Comparison of ENCODE assay signal across 8 cellular contexts in genomic region chr17:78780852-78781338, GRCh38. TPM values are rescaled to one million over a fixed set of nuclear protein-coding genes. Genes with fewer than 3 reads are reported as not detected.
DNase-seq lines count a peak whose midpoint lies in the region; ATAC-seq and TF ChIP-seq lines count a peak whose summit lies in the region.

No MANE protein-coding gene starts in this region.

- H3K27ac ChIP-seq in suprapubic skin, result peak overlapping the region; percentile 99

- DNase-seq in LNCaP clone FGC (ENCODE audit: low read depth) (peak; percentile 70), kidney epithelial cell (ENCODE audit: low read depth) (no peak), suprapubic skin (ENCODE audit: low spot score in 2 of 2) (no peak), superior temporal gyrus (ENCODE audit: extremely low spot score) (no peak), NCI-H69 (lab: John Stamatoyannopoulos, UW) (no peak)
- no peak for DNase-seq in activated naive CD4-positive, alpha-beta T cell treated with anti-CD3 and anti-CD28 coated beads, Interleukin-2, amount 50 U/mL, for 72 hours (ENCODE audit: low spot score in 2 of 2)

- no peak for TF ChIP-seq POLR2A in suprapubic skin (IDR thresholded peaks at IDR 0.05)

- TF ChIP-seq CTCF in LNCaP clone FGC (IDR thresholded peaks at IDR 0.05; ENCODE audit: control insufficient read depth, extremely low read depth, insufficient read depth) (no peak), kidney epithelial cell (IDR thresholded peaks at IDR 0.05; ENCODE audit: insufficient read depth, low read length, poor library complexity, severe bottlenecking) (no peak), suprapubic skin (IDR thresholded peaks at IDR 0.05) (no peak)

- peaks cover 47% of the 10 kb centered on the region for H3K4me1 ChIP-seq in suprapubic skin

- TF ChIP-seq EP300 in suprapubic skin (IDR thresholded peaks at IDR 0.05), result no peak

- H3K4me3 ChIP-seq in LNCaP clone FGC (ENCODE audit: low read depth, low read length) (peak overlapping the region; percentile 73), kidney epithelial cell (ENCODE audit: low read depth, low read length) (peak overlapping the region; percentile 71), suprapubic skin (peak overlapping the region; percentile 100)

- H3K9me3 ChIP-seq in suprapubic skin, result no peaks in the 10 kb centered on the region

- peak in 1 of 2 donors; percentile 24 for ATAC-seq in activated naive CD4-positive, alpha-beta T cell treated with anti-CD3 and anti-CD28 coated beads, Interleukin-2, amount 50 U/mL, for 72 hours
- ATAC-seq in GM18502 (IDR thresholded peaks at IDR 0.05; ENCODE audit: poor library complexity, unreplicated experiment) (no peak), HG03045 (IDR thresholded peaks at IDR 0.05; ENCODE audit: unreplicated experiment) (no peak)

- peak overlapping the region; percentile 94 to 99 for H3K27ac Mint-ChIP-seq in activated naive CD4-positive, alpha-beta T cell treated with anti-CD3 and anti-CD28 coated beads, Interleukin-2, amount 50 U/mL, for 72 hours

- WGBS in suprapubic skin, result 20% methylated on average over 17 of the region's 17 CpGs

- H3K9me3 Mint-ChIP-seq in activated naive CD4-positive, alpha-beta T cell treated with anti-CD3 and anti-CD28 coated beads, Interleukin-2, amount 50 U/mL, for 72 hours, result no peaks in the 10 kb centered on the region

- H3K36me3 ChIP-seq in kidney epithelial cell (ENCODE audit: control insufficient read depth, insufficient read depth, low read length), result no peaks in the 10 kb centered on the region
- H3K36me3 ChIP-seq in suprapubic skin, result no peaks in the 10 kb centered on the region

- H3K36me3 Mint-ChIP-seq in activated naive CD4-positive, alpha-beta T cell treated with anti-CD3 and anti-CD28 coated beads, Interleukin-2, amount 50 U/mL, for 72 hours, result peaks cover 9 to 16% of the 10 kb centered on the region in 2 donors

- no peaks in the 10 kb centered on the region for H3K27me3 ChIP-seq in kidney epithelial cell (ENCODE audit: control insufficient read depth, insufficient read depth, low read length)
- no peaks in the 10 kb centered on the region for H3K27me3 ChIP-seq in suprapubic skin

RNA-seq across cellular contexts. Expression of gene CYTH1, which starts 1.2 kb away (rescaled TPM):
- 100 to 1,000 TPM in 1 of 2 donors, 10 to 100 TPM in 1; 82.6 to 148 TPM for total RNA-seq in activated naive CD4-positive, alpha-beta T cell treated with anti-CD3 and anti-CD28 coated beads, Interleukin-2, amount 50 U/mL, for 72 hours
- 34.1 and 38.4 TPM in 2 replicates for total RNA-seq in kidney epithelial cell
- 10 to 100 TPM; 57.6 to 88.6 (median 74.9) TPM for total RNA-seq in suprapubic skin

RNA-seq across cellular contexts. Expression of gene USP36, which starts 59.7 kb away (rescaled TPM):
- total RNA-seq in activated naive CD4-positive, alpha-beta T cell treated with anti-CD3 and anti-CD28 coated beads, Interleukin-2, amount 50 U/mL, for 72 hours, result 10 to 100 TPM; 82.2 to 88.1 TPM
- total RNA-seq in kidney epithelial cell, result 48.6 and 64.7 TPM in 2 replicates
- total RNA-seq in suprapubic skin, result 100 to 1,000 TPM in 1 of 4 donors, 10 to 100 TPM in 3; 60.1 to 118 (median 74.4) TPM
